ENCODE assay signal across 9 cellular contexts in the genomic region with DNA sequence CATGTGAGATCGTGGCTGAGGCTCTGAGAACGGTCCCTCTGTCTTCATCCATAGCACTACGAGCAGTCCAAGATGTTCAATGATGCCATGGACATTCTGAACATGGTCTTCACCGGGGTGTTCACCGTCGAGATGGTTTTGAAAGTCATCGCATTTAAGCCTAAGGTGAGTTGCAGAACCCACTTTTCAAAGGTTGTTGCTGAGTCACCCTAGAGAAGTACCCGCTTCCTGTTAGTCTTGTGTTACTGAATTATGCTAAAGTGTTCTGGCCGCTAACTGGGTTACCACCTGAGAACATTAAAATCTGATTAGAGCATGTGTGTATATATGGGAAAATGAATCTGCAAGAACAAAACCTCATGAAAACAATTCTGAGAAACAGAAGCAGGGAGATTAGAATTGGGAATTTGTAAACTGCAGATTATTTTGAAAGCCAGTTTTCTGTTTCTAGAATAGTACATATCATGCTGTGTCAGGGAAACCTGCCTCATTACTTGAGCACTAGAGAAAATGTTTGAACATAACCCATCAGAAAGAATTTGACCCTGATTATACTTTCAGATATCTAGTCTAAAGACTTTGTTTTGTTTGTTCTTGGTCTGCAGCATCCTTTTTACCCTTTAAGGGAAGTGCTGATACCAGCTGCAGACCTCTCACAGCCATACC.
DNase-seq lines count a peak whose midpoint lies in the region; ATAC-seq and TF ChIP-seq lines count a peak whose summit lies in the region.
"Had no signal": no experiment of that assay in that cellular context is flagged by ENCODE, and none has a peak within 500 bp of the region (broad histone marks: within the 10 kb centered on the region; RNA-seq: fewer than 3 reads in every experiment).

No MANE protein-coding gene starts in this region.

- no peak overlapping the region for H3K4me3 ChIP-seq in left lung
- H3K4me3 ChIP-seq in A673 (ENCODE audit: low read depth, low read length, poor library complexity, severe bottlenecking), result no peak overlapping the region
- H3K4me3 ChIP-seq: ascending aorta had no signal

- DNase-seq in NCI-H510A treated with DMSO at 0.1 percent for 48 hours (lab: John Stamatoyannopoulos, UW), result peak; percentile 45
- DNase-seq in NCI-H510A (lab: John Stamatoyannopoulos, UW), result no peak
- no peak for DNase-seq in left lung
- no peak for DNase-seq in putamen (ENCODE audit: low spot score)
- no peak for DNase-seq in SK-N-DZ (ENCODE audit: low spot score)
- no peak for DNase-seq in A673 (ENCODE audit: low spot score)

- peak overlapping the region; percentile 50 for H3K27ac ChIP-seq in KOPT-K1 (ENCODE audit: low read depth, low read length, poor library complexity, severe bottlenecking)
- peak overlapping the region in 1 of 2 donors; percentile 50 for H3K27ac ChIP-seq in left lung
- no peak overlapping the region for H3K27ac ChIP-seq in A673 (ENCODE audit: low read depth, low read length, poor library complexity, severe bottlenecking)
- H3K27ac ChIP-seq: ascending aorta had no signal

- H3K36me3 ChIP-seq in KOPT-K1 (ENCODE audit: insufficient read depth, low read length) (no peaks in the 10 kb centered on the region), left lung (no peaks in the 10 kb centered on the region), A673 (ENCODE audit: insufficient read depth, low read length, poor library complexity, severe bottlenecking) (no peaks in the 10 kb centered on the region)
- H3K36me3 ChIP-seq: ascending aorta had no signal

- no TSS peak for BruUV-seq in A673 (replicated peaks; lab: Mats Ljungman, UMichigan)

- CTCF ChIA-PET in A673 (lab: Charles Lee), result no interaction called here

- TF ChIP-seq CTCF in left lung (IDR thresholded peaks at IDR 0.05) (no peak), A673 (conservative IDR thresholded peaks at IDR 0.05; ENCODE audit: low read depth, low read length) (no peak)

- POLR2A ChIA-PET in A673 (lab: Charles Lee; ENCODE audit: low non-redundant PET), result no interaction called here

- peak; percentile 35 for ATAC-seq in GM19043 (IDR thresholded peaks at IDR 0.05; ENCODE audit: low read depth, unreplicated experiment)
- peak; percentile 73 for ATAC-seq in left lung

- H3K4me1 ChIP-seq in left lung (peaks cover 0 to 24% of the 10 kb centered on the region in 2 donors), A673 (ENCODE audit: insufficient read depth, low read length, poor library complexity, severe bottlenecking) (no peaks in the 10 kb centered on the region)
- H3K4me1 ChIP-seq: ascending aorta had no signal

- H3K27me3 ChIP-seq in left lung (no peaks in the 10 kb centered on the region), A673 (replicated peaks; ENCODE audit: insufficient read depth, low read depth, low read length, poor library complexity) (no peaks in the 10 kb centered on the region)
- H3K27me3 ChIP-seq: ascending aorta had no signal

- intact Hi-C loops in left lung (cut with DNase I), result no loop called here
- intact Hi-C loops in A673 (cut with micrococcal nuclease; ENCODE audit: unreplicated experiment), result no loop called here

- no peaks in the 10 kb centered on the region for H3K9me3 ChIP-seq in KOPT-K1 (ENCODE audit: insufficient read depth, low read length, poor library complexity, severe bottlenecking)
- no peaks in the 10 kb centered on the region for H3K9me3 ChIP-seq in left lung
- no peaks in the 10 kb centered on the region for H3K9me3 ChIP-seq in A673 (ENCODE audit: low read depth, low read length, poor library complexity, severe bottlenecking)
- H3K9me3 ChIP-seq: ascending aorta had no signal
